Comparison of ENCODE assay signal across 9 cellular contexts in genomic region chr3:11195721-11196332, GRCh38. TPM values are rescaled to one million over a fixed set of nuclear protein-coding genes. Genes with fewer than 3 reads are reported as not detected.
DNase-seq lines count a peak whose midpoint lies in the region; ATAC-seq and TF ChIP-seq lines count a peak whose summit lies in the region.
"Had no signal": no experiment of that assay in that cellular context is flagged by ENCODE, and none has a peak within 500 bp of the region (broad histone marks: within the 10 kb centered on the region; RNA-seq: fewer than 3 reads in every experiment).

No MANE protein-coding gene starts in this region.

- H3K4me3 Mint-ChIP-seq in activated CD4-positive, alpha-beta T cell treated with anti-CD3 and anti-CD28 coated beads, Interleukin-2, amount 10 ng/mL, durations not matched to agents 24 days and 14 days: peak overlapping the region; percentile 3
- peak overlapping the region; percentile 55 for H3K4me3 Mint-ChIP-seq in activated CD8-positive, alpha-beta T cell treated with anti-CD3 and anti-CD28 coated beads for 36 hours
- H3K4me3 Mint-ChIP-seq in stimulated activated effector memory CD8-positive, alpha-beta T cell treated with anti-CD3 and anti-CD28 coated beads, Interleukin-12 subunit alpha, Interleukin-12 subunit beta, amount 100 ng/mL, for 72 hours: peak overlapping the region; percentile 50
- H3K4me3 Mint-ChIP-seq: IgD-negative memory B cell had no signal

- peak overlapping the region; percentile 42 for H3K4me3 ChIP-seq in fibroblast of the aortic adventitia (ENCODE audit: low read depth, low read length)

- peak; percentile 64 for DNase-seq in activated CD4-positive, alpha-beta T cell treated with anti-CD3 and anti-CD28 coated beads, Interleukin-2, amount 10 ng/mL, durations not matched to agents 24 days and 14 days
- no peak for DNase-seq in activated CD4-positive, alpha-beta T cell treated with anti-CD3 and anti-CD28 coated beads, Interleukin-2, amount 50 U/mL, for 4 hours
- peak; percentile 71 for DNase-seq in activated CD8-positive, alpha-beta T cell treated with anti-CD3 and anti-CD28 coated beads for 36 hours
- DNase-seq in fibroblast of the aortic adventitia (ENCODE audit: low read depth): peak; percentile 81
- DNase-seq in stimulated activated effector memory CD8-positive, alpha-beta T cell treated with anti-CD3 and anti-CD28 coated beads, Interleukin-12 subunit alpha, Interleukin-12 subunit beta, amount 100 ng/mL, for 72 hours (ENCODE audit: low spot score in 2 of 2): no peak
- no peak for DNase-seq in epidermal melanocyte (ENCODE audit: insufficient read length, low spot score)

- H3K9me3 Mint-ChIP-seq in activated CD4-positive, alpha-beta T cell treated with anti-CD3 and anti-CD28 coated beads, Interleukin-2, amount 10 ng/mL, durations not matched to agents 24 days and 14 days: no peaks in the 10 kb centered on the region
- no peaks in the 10 kb centered on the region for H3K9me3 Mint-ChIP-seq in activated CD8-positive, alpha-beta T cell treated with anti-CD3 and anti-CD28 coated beads for 36 hours
- H3K9me3 Mint-ChIP-seq in stimulated activated effector memory CD8-positive, alpha-beta T cell treated with anti-CD3 and anti-CD28 coated beads, Interleukin-12 subunit alpha, Interleukin-12 subunit beta, amount 100 ng/mL, for 72 hours: no peaks in the 10 kb centered on the region

- H3K27me3 Mint-ChIP-seq in activated CD4-positive, alpha-beta T cell treated with anti-CD3 and anti-CD28 coated beads, Interleukin-2, amount 10 ng/mL, durations not matched to agents 24 days and 14 days: no peaks in the 10 kb centered on the region
- no peaks in the 10 kb centered on the region for H3K27me3 Mint-ChIP-seq in activated CD8-positive, alpha-beta T cell treated with anti-CD3 and anti-CD28 coated beads for 36 hours

- no peak for TF ChIP-seq CTCF in activated CD8-positive, alpha-beta T cell treated with anti-CD3 and anti-CD28 coated beads for 36 hours (IDR thresholded peaks at IDR 0.05)
- TF ChIP-seq CTCF in fibroblast of the aortic adventitia (IDR thresholded peaks at IDR 0.05; ENCODE audit: insufficient read depth, low read length): peak; percentile 19

- POLR2A ChIA-PET in activated CD8-positive, alpha-beta T cell treated with anti-CD3 and anti-CD28 coated beads for 36 hours (lab: Charles Lee): interaction anchor here (0.9 to 1.3 kb wide), 4 partner anchors 24 to 119 kb away, joined by 3 to 4 read pairs (median 3); no protein-coding TSS in a partner anchor

- H3K36me3 Mint-ChIP-seq in activated CD4-positive, alpha-beta T cell treated with anti-CD3 and anti-CD28 coated beads, Interleukin-2, amount 10 ng/mL, durations not matched to agents 24 days and 14 days (ENCODE audit: low read depth): no peaks in the 10 kb centered on the region
- H3K36me3 Mint-ChIP-seq in activated CD8-positive, alpha-beta T cell treated with anti-CD3 and anti-CD28 coated beads for 36 hours (ENCODE audit: low read depth): no peaks in the 10 kb centered on the region
- peaks cover 6% of the 10 kb centered on the region for H3K36me3 Mint-ChIP-seq in stimulated activated effector memory CD8-positive, alpha-beta T cell treated with anti-CD3 and anti-CD28 coated beads, Interleukin-12 subunit alpha, Interleukin-12 subunit beta, amount 100 ng/mL, for 72 hours
- H3K36me3 Mint-ChIP-seq: IgD-negative memory B cell had no signal

- CTCF ChIA-PET in activated CD8-positive, alpha-beta T cell treated with anti-CD3 and anti-CD28 coated beads for 36 hours (lab: Charles Lee): interaction anchor here (1.1 to 1.7 kb wide), 4 partner anchors 16 to 139 kb away, joined by 3 to 5 read pairs (median 4); no protein-coding TSS in a partner anchor

- H3K4me1 Mint-ChIP-seq in activated CD4-positive, alpha-beta T cell treated with anti-CD3 and anti-CD28 coated beads, Interleukin-2, amount 10 ng/mL, durations not matched to agents 24 days and 14 days: peaks cover 14% of the 10 kb centered on the region
- peaks cover 19% of the 10 kb centered on the region for H3K4me1 Mint-ChIP-seq in activated CD8-positive, alpha-beta T cell treated with anti-CD3 and anti-CD28 coated beads for 36 hours (ENCODE audit: low read depth)
- peaks cover 19% of the 10 kb centered on the region for H3K4me1 Mint-ChIP-seq in stimulated activated effector memory CD8-positive, alpha-beta T cell treated with anti-CD3 and anti-CD28 coated beads, Interleukin-12 subunit alpha, Interleukin-12 subunit beta, amount 100 ng/mL, for 72 hours
- H3K4me1 Mint-ChIP-seq: IgD-negative memory B cell had no signal

- intact Hi-C loops in activated CD4-positive, alpha-beta T cell treated with anti-CD3 and anti-CD28 coated beads, Interleukin-2, amount 10 ng/mL, durations not matched to agents 24 days and 14 days (cut with micrococcal nuclease): no loop called here
- intact Hi-C loops in activated CD8-positive, alpha-beta T cell treated with anti-CD3 and anti-CD28 coated beads for 36 hours (cut with micrococcal nuclease): loop anchor here (10.0 kb wide), 1 partner anchor 131 kb away; no protein-coding TSS in a partner anchor

- peak overlapping the region; percentile 80 for H3K27ac Mint-ChIP-seq in activated CD4-positive, alpha-beta T cell treated with anti-CD3 and anti-CD28 coated beads, Interleukin-2, amount 10 ng/mL, durations not matched to agents 24 days and 14 days
- H3K27ac Mint-ChIP-seq in activated CD8-positive, alpha-beta T cell treated with anti-CD3 and anti-CD28 coated beads for 36 hours: peak overlapping the region; percentile 84
- H3K27ac Mint-ChIP-seq in stimulated activated effector memory CD8-positive, alpha-beta T cell treated with anti-CD3 and anti-CD28 coated beads, Interleukin-12 subunit alpha, Interleukin-12 subunit beta, amount 100 ng/mL, for 72 hours: peak overlapping the region; percentile 2
- H3K27ac Mint-ChIP-seq: IgD-negative memory B cell had no signal

- ATAC-seq in activated CD8-positive, alpha-beta T cell treated with anti-CD3 and anti-CD28 coated beads for 36 hours: peak; percentile 89
- peak; percentile 76 for ATAC-seq in stimulated activated effector memory CD8-positive, alpha-beta T cell treated with anti-CD3 and anti-CD28 coated beads, Interleukin-12 subunit alpha, Interleukin-12 subunit beta, amount 100 ng/mL, for 72 hours
- ATAC-seq in HG02623 (IDR thresholded peaks at IDR 0.05; ENCODE audit: unreplicated experiment): no peak
- no peak for ATAC-seq in GM19397 (IDR thresholded peaks at IDR 0.05; ENCODE audit: unreplicated experiment)

RNA-seq across cellular contexts. Expression of gene HRH1, which starts 41.5 kb away (rescaled TPM):
- 0.42 and 0.52 TPM in 2 replicates for total RNA-seq in activated CD4-positive, alpha-beta T cell treated with anti-CD3 and anti-CD28 coated beads, Interleukin-2, amount 10 ng/mL, durations not matched to agents 24 days and 14 days
- total RNA-seq in activated CD8-positive, alpha-beta T cell treated with anti-CD3 and anti-CD28 coated beads for 36 hours: under 1 TPM; 0.34 to 0.59 TPM
- total RNA-seq in fibroblast of the aortic adventitia (ENCODE audit: low replicate concordance): 7.4 and 20.6 TPM in 2 replicates

Comparison
In these comparisons a context has a peak if more than half of its experiments do, and no peak if none do; other contexts are left out.
1. DNase-seq: peak in activated CD4-positive, alpha-beta T cell treated with anti-CD3 and anti-CD28 coated beads, Interleukin-2, amount 10 ng/mL, durations not matched to agents 24 days and 14 days (single experiment), activated CD8-positive, alpha-beta T cell treated with anti-CD3 and anti-CD28 coated beads for 36 hours (single experiment) and fibroblast of the aortic adventitia (single experiment); none in activated CD4-positive, alpha-beta T cell treated with anti-CD3 and anti-CD28 coated beads, Interleukin-2, amount 50 U/mL, for 4 hours (0 of 2), stimulated activated effector memory CD8-positive, alpha-beta T cell treated with anti-CD3 and anti-CD28 coated beads, Interleukin-12 subunit alpha, Interleukin-12 subunit beta, amount 100 ng/mL, for 72 hours (0 of 2) and epidermal melanocyte (single experiment).
2. H3K27ac Mint-ChIP-seq: peak in every context shown above with its lines; median percentile 84 in activated CD8-positive, alpha-beta T cell treated with anti-CD3 and anti-CD28 coated beads for 36 hours; 80 in activated CD4-positive, alpha-beta T cell treated with anti-CD3 and anti-CD28 coated beads, Interleukin-2, amount 10 ng/mL, durations not matched to agents 24 days and 14 days; 2 in stimulated activated effector memory CD8-positive, alpha-beta T cell treated with anti-CD3 and anti-CD28 coated beads, Interleukin-12 subunit alpha, Interleukin-12 subunit beta, amount 100 ng/mL, for 72 hours.
3. H3K4me3 Mint-ChIP-seq: peak in every context shown above with its lines; median percentile 55 in activated CD8-positive, alpha-beta T cell treated with anti-CD3 and anti-CD28 coated beads for 36 hours; 50 in stimulated activated effector memory CD8-positive, alpha-beta T cell treated with anti-CD3 and anti-CD28 coated beads, Interleukin-12 subunit alpha, Interleukin-12 subunit beta, amount 100 ng/mL, for 72 hours; 3 in activated CD4-positive, alpha-beta T cell treated with anti-CD3 and anti-CD28 coated beads, Interleukin-2, amount 10 ng/mL, durations not matched to agents 24 days and 14 days.
4. ATAC-seq: peak in activated CD8-positive, alpha-beta T cell treated with anti-CD3 and anti-CD28 coated beads for 36 hours (single experiment) and stimulated activated effector memory CD8-positive, alpha-beta T cell treated with anti-CD3 and anti-CD28 coated beads, Interleukin-12 subunit alpha, Interleukin-12 subunit beta, amount 100 ng/mL, for 72 hours (single experiment); none in HG02623 (single experiment) and GM19397 (single experiment).